1 cellular context compared by ENCODE assay signal in genomic region chr16:2915196-2915929, GRCh38.
TF ChIP-seq lines count a peak whose summit lies in the region.

No MANE protein-coding gene starts in this region.

TF ChIP-seq in HCT116, 20 proteins besides CTCF, POLR2A, EP300 and RAD21:
- TF ChIP-seq EGR1 (IDR thresholded peaks at IDR 0.05; ENCODE audit: low read depth) (peak; percentile 37; the same call in 1 of the 2 replicates), YY1 (IDR thresholded peaks at IDR 0.05; ENCODE audit: extremely low read depth, insufficient replicate concordance, low read depth, low read length) (no peak)
